In genomic region chr6:39778581-39779270, GRCh38 we compare ENCODE assay signal across 2 cellular contexts.
TF ChIP-seq lines count a peak whose summit lies in the region.

No MANE protein-coding gene starts in this region.

TF ChIP-seq in SK-N-SH, 30 proteins besides CTCF, POLR2A, EP300 and RAD21:
- TF ChIP-seq EZH2phosphoT487 (IDR thresholded peaks at IDR 0.05; ENCODE audit: borderline replicate concordance, low read depth) (no peak), GABPA (IDR thresholded peaks at IDR 0.05; ENCODE audit: low read depth) (no peak), SIN3A (IDR thresholded peaks at IDR 0.05; ENCODE audit: borderline replicate concordance, low read depth, low read length) (no peak), TCF12 (IDR thresholded peaks at IDR 0.05) (no peak), RCOR1 (IDR thresholded peaks at IDR 0.05; ENCODE audit: low read length) (no peak), SMC3 (IDR thresholded peaks at IDR 0.05; ENCODE audit: low read depth, low read length) (no peak), POLR2AphosphoS5 (IDR thresholded peaks at IDR 0.05; ENCODE audit: low read depth, low read length) (no peak), CHD2 (IDR thresholded peaks at IDR 0.05; ENCODE audit: low read length, partially characterized antibody) (no peak), FOXJ3 (CRISPR knock-in tag; IDR thresholded peaks at IDR 0.05) (no peak), ELF1 (IDR thresholded peaks at IDR 0.05) (no peak), TAF1 (IDR thresholded peaks at IDR 0.05; ENCODE audit: borderline replicate concordance, low read depth, low read length) (no peak), TEAD4 (IDR thresholded peaks at IDR 0.05; ENCODE audit: borderline replicate concordance, insufficient read depth) (no peak), JUND (IDR thresholded peaks at IDR 0.05) (no peak), MXI1 (IDR thresholded peaks at IDR 0.05; ENCODE audit: low read depth, low read length) (no peak)
- TF ChIP-seq, protein P1, sequence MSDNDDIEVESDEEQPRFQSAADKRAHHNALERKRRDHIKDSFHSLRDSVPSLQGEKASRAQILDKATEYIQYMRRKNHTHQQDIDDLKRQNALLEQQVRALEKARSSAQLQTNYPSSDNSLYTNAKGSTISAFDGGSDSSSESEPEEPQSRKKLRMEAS (IDR thresholded peaks at IDR 0.05; ENCODE audit: low read depth) = no peak
- TF ChIP-seq, protein P2, sequence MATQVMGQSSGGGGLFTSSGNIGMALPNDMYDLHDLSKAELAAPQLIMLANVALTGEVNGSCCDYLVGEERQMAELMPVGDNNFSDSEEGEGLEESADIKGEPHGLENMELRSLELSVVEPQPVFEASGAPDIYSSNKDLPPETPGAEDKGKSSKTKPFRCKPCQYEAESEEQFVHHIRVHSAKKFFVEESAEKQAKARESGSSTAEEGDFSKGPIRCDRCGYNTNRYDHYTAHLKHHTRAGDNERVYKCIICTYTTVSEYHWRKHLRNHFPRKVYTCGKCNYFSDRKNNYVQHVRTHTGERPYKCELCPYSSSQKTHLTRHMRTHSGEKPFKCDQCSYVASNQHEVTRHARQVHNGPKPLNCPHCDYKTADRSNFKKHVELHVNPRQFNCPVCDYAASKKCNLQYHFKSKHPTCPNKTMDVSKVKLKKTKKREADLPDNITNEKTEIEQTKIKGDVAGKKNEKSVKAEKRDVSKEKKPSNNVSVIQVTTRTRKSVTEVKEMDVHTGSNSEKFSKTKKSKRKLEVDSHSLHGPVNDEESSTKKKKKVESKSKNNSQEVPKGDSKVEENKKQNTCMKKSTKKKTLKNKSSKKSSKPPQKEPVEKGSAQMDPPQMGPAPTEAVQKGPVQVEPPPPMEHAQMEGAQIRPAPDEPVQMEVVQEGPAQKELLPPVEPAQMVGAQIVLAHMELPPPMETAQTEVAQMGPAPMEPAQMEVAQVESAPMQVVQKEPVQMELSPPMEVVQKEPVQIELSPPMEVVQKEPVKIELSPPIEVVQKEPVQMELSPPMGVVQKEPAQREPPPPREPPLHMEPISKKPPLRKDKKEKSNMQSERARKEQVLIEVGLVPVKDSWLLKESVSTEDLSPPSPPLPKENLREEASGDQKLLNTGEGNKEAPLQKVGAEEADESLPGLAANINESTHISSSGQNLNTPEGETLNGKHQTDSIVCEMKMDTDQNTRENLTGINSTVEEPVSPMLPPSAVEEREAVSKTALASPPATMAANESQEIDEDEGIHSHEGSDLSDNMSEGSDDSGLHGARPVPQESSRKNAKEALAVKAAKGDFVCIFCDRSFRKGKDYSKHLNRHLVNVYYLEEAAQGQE (IDR thresholded peaks at IDR 0.05; ENCODE audit: low read depth, low read length) = no peak

TF ChIP-seq in SK-N-SH treated with all-trans-retinoic acid at 6 μM for 48 hours, 23 proteins besides CTCF, POLR2A, EP300 and RAD21:
- no peak for TF ChIP-seq ESRRG (CRISPR knock-in tag; IDR thresholded peaks at IDR 0.05)
- TF ChIP-seq GLIS3 (CRISPR knock-in tag; IDR thresholded peaks at IDR 0.05) = no peak
- no peak for TF ChIP-seq CREB5 (CRISPR knock-in tag; IDR thresholded peaks at IDR 0.05; ENCODE audit: low read depth)
- TF ChIP-seq RARB (CRISPR knock-in tag; IDR thresholded peaks at IDR 0.05) = no peak
- TF ChIP-seq POU6F1 (CRISPR knock-in tag; IDR thresholded peaks at IDR 0.05; ENCODE audit: borderline replicate concordance, low read depth) = no peak
- TF ChIP-seq ZFP3 (CRISPR knock-in tag; IDR thresholded peaks at IDR 0.05) = no peak
- TF ChIP-seq ZNF70 (CRISPR knock-in tag; IDR thresholded peaks at IDR 0.05) = no peak
- no peak for TF ChIP-seq ZNF8 (CRISPR knock-in tag; IDR thresholded peaks at IDR 0.05)
- TF ChIP-seq ISL1 (CRISPR knock-in tag; IDR thresholded peaks at IDR 0.05) = no peak
- no peak for TF ChIP-seq TOX (CRISPR knock-in tag; IDR thresholded peaks at IDR 0.05; ENCODE audit: borderline replicate concordance)
